17 cellular contexts compared by ENCODE assay signal in genomic region chr1:4939266-4939665, GRCh38.
DNase-seq lines count a peak whose midpoint lies in the region; ATAC-seq, FAIRE-seq and TF ChIP-seq lines count a peak whose summit lies in the region.
"Had no signal": no experiment of that assay in that cellular context is flagged by ENCODE, and none has a peak within 500 bp of the region (broad histone marks: within the 10 kb centered on the region; RNA-seq: fewer than 3 reads in every experiment).

No MANE protein-coding gene starts in this region.

- H3K36me3 ChIP-seq in GM12878 (ENCODE audit: control insufficient read depth in 2 of 2, insufficient read depth in 2 of 2, low read length in 1 of 2) = no peaks in the 10 kb centered on the region

- 64% methylated on average over 6 of the region's 6 CpGs for WGBS in GM12878 (ENCODE audit: insufficient coverage, insufficient replicate concordance, low lambda C conversion rate, missing lambda C conversion rate)

- SMC1A ChIA-PET in GM12878 (lab: Charles Lee; ENCODE audit: uncharacterized antibody, unreplicated experiment) = no interaction called here

- no peak overlapping the region for H3K27ac Mint-ChIP-seq in immature natural killer cell

- H3K27ac ChIP-seq in GM12878 (ENCODE audit: control insufficient read depth, insufficient read depth) (no peak overlapping the region), foreskin keratinocyte (no peak overlapping the region), coronary artery (no peak overlapping the region)

- H2AFZ ChIP-seq in GM12878 (ENCODE audit: control insufficient read depth, low read depth, low read length) = no peak overlapping the region

- no peak for TF ChIP-seq CTCF in GM12878 (IDR thresholded peaks at IDR 0.05 in 2 of 3, conservative IDR thresholded peaks at IDR 0.05 in 1 of 3; ENCODE audit: control insufficient read depth in 2 of 3, extremely low read depth in 1 of 3, insufficient read depth in 1 of 3, low read depth in 3 of 3, low read length in 3 of 3)
- TF ChIP-seq CTCF in foreskin keratinocyte (conservative IDR thresholded peaks at IDR 0.05) = no peak
- TF ChIP-seq CTCF in coronary artery (IDR thresholded peaks at IDR 0.05) = no peak

- H3K4me2 ChIP-seq in GM12878 (ENCODE audit: control insufficient read depth, insufficient read depth) = no peak overlapping the region

- H3K27me3 ChIP-seq in GM12878 (replicated peaks in 1 of 2; ENCODE audit: control insufficient read depth in 2 of 2, insufficient read depth in 2 of 2, low read length in 1 of 2) (no peaks in the 10 kb centered on the region), foreskin keratinocyte (no peaks in the 10 kb centered on the region)

- peaks cover 0 to 2% (median 0%) of the 10 kb centered on the region in 6 donors for H3K9me3 Mint-ChIP-seq in immature natural killer cell

- no peaks in the 10 kb centered on the region; the same call in 2 of the 3 replicates for H3K9me3 ChIP-seq in GM12878 (replicated peaks; ENCODE audit: control insufficient read depth, insufficient read depth, low read length)

- TF ChIP-seq POLR2A in GM12878 (IDR thresholded peaks at IDR 0.05; ENCODE audit: low read depth, low read length) = no peak

- DNase-seq in Caki2 (ENCODE audit: low read depth) = peak; percentile 3
- DNase-seq in HTR-8/SVneo (ENCODE audit: insufficient read length, low spot score) = no peak
- no peak for DNase-seq in GM12878 (ENCODE audit: low read depth, low spot score)
- no peak for DNase-seq in foreskin keratinocyte
- no peak for DNase-seq in coronary artery (ENCODE audit: low spot score)
- no peak for DNase-seq in COLO829 (ENCODE audit: low spot score)
- DNase-seq in immature natural killer cell = no peak
- DNase-seq: C1 segment of cervical spinal cord, COR-L47, DMS79 treated with DMSO at 0.1 percent for 48 hours, GDM1, H7, NCI-H146, NCI-H2227 treated with DMSO at 0.1 percent for 48 hours, NCI-H526 treated with DMSO at 0.1 percent for 48 hours, PC-3 had no signal

- H3K36me3 Mint-ChIP-seq in immature natural killer cell = no peaks in the 10 kb centered on the region

- TF ChIP-seq EP300 in GM12878 (IDR thresholded peaks at IDR 0.05; ENCODE audit: borderline replicate concordance in 1 of 2, control insufficient read depth in 1 of 2, low read depth in 2 of 2, low read length in 2 of 2) = no peak

- in situ Hi-C loops in Caki2 (cut with HindIII; ENCODE audit: low pct_unique_long_range_greater_than_20kb, low sequenced_read_pairs) (no loop called here), GM12878 (cut with MboI) (no loop called here)

- H3K4me1 Mint-ChIP-seq in immature natural killer cell = no peaks in the 10 kb centered on the region

- RAD21 ChIA-PET in GM12878 (lab: Charles Lee; ENCODE audit: unreplicated experiment) = no interaction called here

- H3K27me3 Mint-ChIP-seq in immature natural killer cell (ENCODE audit: low read depth in 3 of 3) = peaks cover 1 to 4% (median 3%) of the 10 kb centered on the region in 3 donors

- CTCF ChIA-PET in GM12878 (lab: Yijun Ruan, JAX) = no interaction called here

- POLR2A ChIA-PET in GM12878 (lab: Charles Lee) = no interaction called here

- H3K4me1 ChIP-seq in GM12878 (ENCODE audit: control insufficient read depth, insufficient read depth, low read length) (no peaks in the 10 kb centered on the region), foreskin keratinocyte (no peaks in the 10 kb centered on the region)

- FAIRE-seq in HTR-8/SVneo (lab: Jason Lieb, UNC) (peak; percentile 98), GM12878 (lab: Jason Lieb, UNC) (peak; percentile 94)

- TF ChIP-seq RAD21 in GM12878 (IDR thresholded peaks at IDR 0.05; ENCODE audit: insufficient read depth, low read depth, low read length) = no peak

- no peaks in the 10 kb centered on the region for H4K20me1 ChIP-seq in GM12878 (ENCODE audit: control insufficient read depth, insufficient read depth)

- BruUV-seq in GM12878 (replicated peaks; lab: Mats Ljungman, UMichigan) = no TSS peak

- intact Hi-C loops in GM12878 (cut with micrococcal nuclease; ENCODE audit: unreplicated experiment) = no loop called here

- no peaks in the 10 kb centered on the region for H3K79me2 ChIP-seq in GM12878 (ENCODE audit: control insufficient read depth, insufficient read depth, low read length)

- H3K4me3 ChIP-seq in GM12878 (no peak overlapping the region), coronary artery (no peak overlapping the region)

- no peak overlapping the region for H3K9ac ChIP-seq in GM12878 (ENCODE audit: control insufficient read depth, insufficient read depth, low read length)

- no peak overlapping the region for H3K4me3 Mint-ChIP-seq in immature natural killer cell

- no peak for ATAC-seq in GM12878
- peak; percentile 34 for ATAC-seq in foreskin keratinocyte
- no peak for ATAC-seq in HG02642 (IDR thresholded peaks at IDR 0.05; ENCODE audit: poor library complexity, unreplicated experiment)
- ATAC-seq: PC-3 had no signal

TF ChIP-seq in GM12878, 131 proteins besides CTCF, POLR2A, EP300 and RAD21:
- peak; percentile 67 for TF ChIP-seq CREB1 (IDR thresholded peaks at IDR 0.05; ENCODE audit: low read depth)
- TF ChIP-seq SREBF1 (IDR thresholded peaks at IDR 0.05; ENCODE audit: low read length) = no peak
- TF ChIP-seq, protein P1, sequence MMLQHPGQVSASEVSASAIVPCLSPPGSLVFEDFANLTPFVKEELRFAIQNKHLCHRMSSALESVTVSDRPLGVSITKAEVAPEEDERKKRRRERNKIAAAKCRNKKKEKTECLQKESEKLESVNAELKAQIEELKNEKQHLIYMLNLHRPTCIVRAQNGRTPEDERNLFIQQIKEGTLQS (IDR thresholded peaks at IDR 0.05; ENCODE audit: borderline replicate concordance, extremely low read depth, low read depth, low read length) = no peak
TF ChIP-seq in GM12878: peak in this region for 1.
